In the genomic region with DNA sequence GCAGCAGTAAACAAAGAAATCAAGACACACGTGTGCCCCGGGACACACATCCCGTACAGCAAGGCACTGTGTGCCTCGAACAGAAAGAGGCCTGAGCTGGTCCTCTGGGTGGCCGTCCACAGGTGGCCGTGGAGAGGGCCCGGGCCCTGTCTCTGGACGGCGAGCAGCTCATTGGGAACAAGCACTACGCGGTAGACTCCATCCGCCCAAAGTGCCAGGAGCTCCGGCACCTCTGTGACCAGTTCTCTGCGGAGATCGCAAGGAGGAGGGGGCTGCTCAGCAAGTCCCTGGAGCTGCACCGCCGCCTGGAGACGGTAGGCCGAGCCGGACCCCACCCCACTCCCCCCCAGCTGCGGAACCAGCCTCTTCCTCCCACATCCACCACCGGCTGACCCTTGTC, we compare ENCODE assay signal across 19 cellular contexts. TPM values are rescaled to one million over a fixed set of nuclear protein-coding genes. Genes with fewer than 3 reads are reported as not detected.
"Had no signal": no experiment of that assay in that cellular context is flagged by ENCODE, and none has a peak within 500 bp of the region (broad histone marks: within the 10 kb centered on the region; RNA-seq: fewer than 3 reads in every experiment).

No MANE protein-coding gene starts in this region.

- ATAC-seq: effector memory CD8-positive, alpha-beta T cell; gastrocnemius medialis; natural killer cell treated with Interleukin-12 subunit alpha and Interleukin-12 subunit beta and Interleukin-15 and Interleukin-18, amount 100 ng/mL, for 72 hours had no signal

- H3K4me1 ChIP-seq: esophagus muscularis mucosa, gastrocnemius medialis, neural progenitor cell, parathyroid adenoma, stomach had no signal

- H3K9me3 ChIP-seq: gastrocnemius medialis, stomach had no signal

- DNase-seq: effector memory CD8-positive, alpha-beta T cell; gastrocnemius medialis; mesenchymal stem cell; midbrain; occipital lobe; stimulated activated CD4-positive, alpha-beta T cell treated with anti-CD3 and anti-CD28 coated beads, Interleukin-15, amount 100 ng/mL, for 24 hours; stimulated activated CD4-positive, alpha-beta T cell treated with anti-CD3 and anti-CD28 coated beads, Interleukin-1b, Interleukin-23, amount 100 ng/mL, for 48 hours; stimulated activated CD4-positive, alpha-beta T cell treated with anti-CD3 and anti-CD28 coated beads, Interleukin-4, amount 100 ng/mL, for 24 hours; stomach; trophoblast cell had no signal

- H3K4me3 ChIP-seq: esophagus muscularis mucosa, gastrocnemius medialis, lung, neural progenitor cell, stomach had no signal

- H3K27me3 ChIP-seq: neural progenitor cell, stomach had no signal

- H3K36me3 ChIP-seq: gastrocnemius medialis, neural progenitor cell had no signal

- H3K27ac ChIP-seq: epithelial cell of prostate, esophagus muscularis mucosa, gastrocnemius medialis, neural progenitor cell, parathyroid adenoma, stomach had no signal

RNA-seq across cellular contexts. Expression of a gene that starts 30.7 kb away (rescaled TPM):
- total RNA-seq: bronchial epithelial cell; fibroblast of villous mesenchyme; natural killer cell treated with Interleukin-12 subunit alpha and Interleukin-12 subunit beta and Interleukin-15 and Interleukin-18, amount 100 ng/mL, for 72 hours; pulmonary artery endothelial cell; stomach had no signal

RNA-seq across cellular contexts. Expression of a gene that starts 47.7 kb away (rescaled TPM):
- total RNA-seq: natural killer cell treated with Interleukin-12 subunit alpha and Interleukin-12 subunit beta and Interleukin-15 and Interleukin-18, amount 100 ng/mL, for 72 hours had no signal
